Comparison of ENCODE assay signal across 2 cellular contexts in the genomic region with DNA sequence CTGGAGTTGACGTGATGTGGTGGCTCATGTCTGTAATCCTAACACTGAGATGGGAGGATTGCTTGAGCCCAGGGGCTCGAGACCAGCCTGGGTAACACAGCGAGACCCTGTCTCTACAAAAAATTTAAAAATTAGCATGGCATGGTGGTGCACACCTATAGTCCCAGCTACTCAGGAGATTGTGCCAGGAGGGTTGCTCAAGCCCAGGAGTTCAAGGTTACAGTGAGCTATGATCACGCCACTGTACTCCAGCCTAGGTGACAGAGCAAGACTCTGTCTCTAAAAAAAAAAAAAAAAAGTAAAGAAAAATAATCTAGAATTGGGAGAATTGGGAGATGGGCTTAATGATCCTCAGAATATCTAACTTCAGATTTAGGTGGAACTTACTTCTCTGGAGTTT.
A peak's percentile ranks its signal among the peaks of the same experiment; 100 is the strongest.
TF ChIP-seq lines count a peak whose summit lies in the region.

No MANE protein-coding gene starts in this region.

TF ChIP-seq in liver, 16 proteins besides CTCF, POLR2A, EP300 and RAD21:
- TF ChIP-seq RXRA (IDR thresholded peaks at IDR 0.05) (peak in 1 of 2 donors; percentile 18), FOXA2 (IDR thresholded peaks at IDR 0.05) (no peak), HNF4A (conservative IDR thresholded peaks at IDR 0.05) (peak; percentile 30 to 46)
- TF ChIP-seq, protein P1, sequence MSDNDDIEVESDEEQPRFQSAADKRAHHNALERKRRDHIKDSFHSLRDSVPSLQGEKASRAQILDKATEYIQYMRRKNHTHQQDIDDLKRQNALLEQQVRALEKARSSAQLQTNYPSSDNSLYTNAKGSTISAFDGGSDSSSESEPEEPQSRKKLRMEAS (IDR thresholded peaks at IDR 0.05): no peak
- TF ChIP-seq, protein P2, sequence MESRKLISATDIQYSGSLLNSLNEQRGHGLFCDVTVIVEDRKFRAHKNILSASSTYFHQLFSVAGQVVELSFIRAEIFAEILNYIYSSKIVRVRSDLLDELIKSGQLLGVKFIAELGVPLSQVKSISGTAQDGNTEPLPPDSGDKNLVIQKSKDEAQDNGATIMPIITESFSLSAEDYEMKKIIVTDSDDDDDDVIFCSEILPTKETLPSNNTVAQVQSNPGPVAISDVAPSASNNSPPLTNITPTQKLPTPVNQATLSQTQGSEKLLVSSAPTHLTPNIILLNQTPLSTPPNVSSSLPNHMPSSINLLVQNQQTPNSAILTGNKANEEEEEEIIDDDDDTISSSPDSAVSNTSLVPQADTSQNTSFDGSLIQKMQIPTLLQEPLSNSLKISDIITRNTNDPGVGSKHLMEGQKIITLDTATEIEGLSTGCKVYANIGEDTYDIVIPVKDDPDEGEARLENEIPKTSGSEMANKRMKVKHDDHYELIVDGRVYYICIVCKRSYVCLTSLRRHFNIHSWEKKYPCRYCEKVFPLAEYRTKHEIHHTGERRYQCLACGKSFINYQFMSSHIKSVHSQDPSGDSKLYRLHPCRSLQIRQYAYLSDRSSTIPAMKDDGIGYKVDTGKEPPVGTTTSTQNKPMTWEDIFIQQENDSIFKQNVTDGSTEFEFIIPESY (IDR thresholded peaks at IDR 0.05): no peak
- TF ChIP-seq, protein P3, sequence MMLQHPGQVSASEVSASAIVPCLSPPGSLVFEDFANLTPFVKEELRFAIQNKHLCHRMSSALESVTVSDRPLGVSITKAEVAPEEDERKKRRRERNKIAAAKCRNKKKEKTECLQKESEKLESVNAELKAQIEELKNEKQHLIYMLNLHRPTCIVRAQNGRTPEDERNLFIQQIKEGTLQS (IDR thresholded peaks at IDR 0.05): no peak

TF ChIP-seq in HepG2, 621 proteins besides CTCF, POLR2A, EP300 and RAD21:
- TF ChIP-seq, protein P4, sequence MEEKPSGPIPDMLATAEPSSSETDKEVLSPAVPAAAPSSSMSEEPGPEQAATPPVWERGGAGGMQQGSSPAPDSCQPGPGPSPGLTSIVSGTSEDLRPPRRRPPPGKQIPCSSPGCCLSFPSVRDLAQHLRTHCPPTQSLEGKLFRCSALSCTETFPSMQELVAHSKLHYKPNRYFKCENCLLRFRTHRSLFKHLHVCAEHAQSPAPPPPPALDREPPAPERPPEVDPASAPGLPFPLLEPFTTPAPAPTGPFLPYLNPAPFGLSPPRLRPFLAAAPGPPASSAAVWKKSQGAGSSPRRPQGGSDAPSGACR (CRISPR knock-in tag; IDR thresholded peaks at IDR 0.05): no peak
- no peak for TF ChIP-seq ZNF333 (CRISPR knock-in tag; IDR thresholded peaks at IDR 0.05; ENCODE audit: borderline replicate concordance)
- no peak for TF ChIP-seq ARNT (IDR thresholded peaks at IDR 0.05)
- TF ChIP-seq NFATC3 (CRISPR knock-in tag; IDR thresholded peaks at IDR 0.05): no peak
- no peak for TF ChIP-seq KDM5A (IDR thresholded peaks at IDR 0.05; ENCODE audit: borderline replicate concordance, low read length)
- TF ChIP-seq GPN1 (CRISPR knock-in tag; IDR thresholded peaks at IDR 0.05; ENCODE audit: borderline replicate concordance): no peak
- TF ChIP-seq SMAD3 (CRISPR knock-in tag; IDR thresholded peaks at IDR 0.05): no peak
- TF ChIP-seq ZNF790 (CRISPR knock-in tag; IDR thresholded peaks at IDR 0.05; ENCODE audit: borderline replicate concordance): no peak
- TF ChIP-seq, protein P5, sequence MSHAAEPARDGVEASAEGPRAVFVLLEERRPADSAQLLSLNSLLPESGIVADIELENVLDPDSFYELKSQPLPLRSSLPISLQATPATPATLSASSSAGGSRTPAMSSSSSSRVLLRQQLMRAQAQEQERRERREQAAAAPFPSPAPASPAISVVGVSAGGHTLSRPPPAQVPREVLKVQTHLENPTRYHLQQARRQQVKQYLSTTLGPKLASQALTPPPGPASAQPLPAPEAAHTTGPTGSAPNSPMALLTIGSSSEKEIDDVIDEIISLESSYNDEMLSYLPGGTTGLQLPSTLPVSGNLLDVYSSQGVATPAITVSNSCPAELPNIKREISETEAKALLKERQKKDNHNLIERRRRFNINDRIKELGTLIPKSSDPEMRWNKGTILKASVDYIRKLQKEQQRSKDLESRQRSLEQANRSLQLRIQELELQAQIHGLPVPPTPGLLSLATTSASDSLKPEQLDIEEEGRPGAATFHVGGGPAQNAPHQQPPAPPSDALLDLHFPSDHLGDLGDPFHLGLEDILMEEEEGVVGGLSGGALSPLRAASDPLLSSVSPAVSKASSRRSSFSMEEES (CRISPR knock-in tag; IDR thresholded peaks at IDR 0.05): no peak
- TF ChIP-seq ZFP82 (CRISPR knock-in tag; IDR thresholded peaks at IDR 0.05; ENCODE audit: borderline replicate concordance): no peak
- no peak for TF ChIP-seq HNRNPH1 (optimal IDR thresholded peaks at IDR 0.05; ENCODE audit: low read depth, low read length)
- TF ChIP-seq, protein P6, sequence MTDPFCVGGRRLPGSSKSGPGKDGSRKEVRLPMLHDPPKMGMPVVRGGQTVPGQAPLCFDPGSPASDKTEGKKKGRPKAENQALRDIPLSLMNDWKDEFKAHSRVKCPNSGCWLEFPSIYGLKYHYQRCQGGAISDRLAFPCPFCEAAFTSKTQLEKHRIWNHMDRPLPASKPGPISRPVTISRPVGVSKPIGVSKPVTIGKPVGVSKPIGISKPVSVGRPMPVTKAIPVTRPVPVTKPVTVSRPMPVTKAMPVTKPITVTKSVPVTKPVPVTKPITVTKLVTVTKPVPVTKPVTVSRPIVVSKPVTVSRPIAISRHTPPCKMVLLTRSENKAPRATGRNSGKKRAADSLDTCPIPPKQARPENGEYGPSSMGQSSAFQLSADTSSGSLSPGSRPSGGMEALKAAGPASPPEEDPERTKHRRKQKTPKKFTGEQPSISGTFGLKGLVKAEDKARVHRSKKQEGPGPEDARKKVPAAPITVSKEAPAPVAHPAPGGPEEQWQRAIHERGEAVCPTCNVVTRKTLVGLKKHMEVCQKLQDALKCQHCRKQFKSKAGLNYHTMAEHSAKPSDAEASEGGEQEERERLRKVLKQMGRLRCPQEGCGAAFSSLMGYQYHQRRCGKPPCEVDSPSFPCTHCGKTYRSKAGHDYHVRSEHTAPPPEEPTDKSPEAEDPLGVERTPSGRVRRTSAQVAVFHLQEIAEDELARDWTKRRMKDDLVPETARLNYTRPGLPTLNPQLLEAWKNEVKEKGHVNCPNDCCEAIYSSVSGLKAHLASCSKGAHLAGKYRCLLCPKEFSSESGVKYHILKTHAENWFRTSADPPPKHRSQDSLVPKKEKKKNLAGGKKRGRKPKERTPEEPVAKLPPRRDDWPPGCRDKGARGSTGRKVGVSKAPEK (CRISPR knock-in tag; IDR thresholded peaks at IDR 0.05; ENCODE audit: borderline replicate concordance): no peak
- no peak for TF ChIP-seq ZNF24 (IDR thresholded peaks at IDR 0.05)
- TF ChIP-seq, protein P7, sequence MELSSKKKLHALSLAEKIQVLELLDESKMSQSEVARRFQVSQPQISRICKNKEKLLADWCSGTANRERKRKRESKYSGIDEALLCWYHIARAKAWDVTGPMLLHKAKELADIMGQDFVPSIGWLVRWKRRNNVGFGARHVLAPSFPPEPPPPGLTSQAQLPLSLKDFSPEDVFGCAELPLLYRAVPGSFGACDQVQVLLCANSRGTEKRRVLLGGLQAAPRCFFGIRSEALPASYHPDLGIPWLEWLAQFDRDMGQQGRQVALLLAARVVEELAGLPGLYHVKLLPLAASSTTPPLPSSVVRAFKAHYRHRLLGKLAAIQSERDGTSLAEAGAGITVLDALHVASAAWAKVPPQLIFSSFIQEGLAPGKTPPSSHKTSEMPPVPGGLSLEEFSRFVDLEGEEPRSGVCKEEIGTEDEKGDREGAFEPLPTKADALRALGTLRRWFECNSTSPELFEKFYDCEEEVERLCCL (CRISPR knock-in tag; IDR thresholded peaks at IDR 0.05; ENCODE audit: borderline replicate concordance): no peak
- TF ChIP-seq CREM (IDR thresholded peaks at IDR 0.05): no peak
- TF ChIP-seq CREM (CRISPR knock-in tag; IDR thresholded peaks at IDR 0.05): no peak
- TF ChIP-seq, protein P8, sequence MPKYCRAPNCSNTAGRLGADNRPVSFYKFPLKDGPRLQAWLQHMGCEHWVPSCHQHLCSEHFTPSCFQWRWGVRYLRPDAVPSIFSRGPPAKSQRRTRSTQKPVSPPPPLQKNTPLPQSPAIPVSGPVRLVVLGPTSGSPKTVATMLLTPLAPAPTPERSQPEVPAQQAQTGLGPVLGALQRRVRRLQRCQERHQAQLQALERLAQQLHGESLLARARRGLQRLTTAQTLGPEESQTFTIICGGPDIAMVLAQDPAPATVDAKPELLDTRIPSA (CRISPR knock-in tag; IDR thresholded peaks at IDR 0.05; ENCODE audit: borderline replicate concordance): no peak
- TF ChIP-seq RORA (CRISPR knock-in tag; IDR thresholded peaks at IDR 0.05): no peak
- no peak for TF ChIP-seq KLF9 (CRISPR knock-in tag; IDR thresholded peaks at IDR 0.05; ENCODE audit: low read depth)
